ENCODE assay signal across 8 cellular contexts in genomic region chr3:58010562-58010961, GRCh38. TPM values are rescaled to one million over a fixed set of nuclear protein-coding genes. Genes with fewer than 3 reads are reported as not detected.
DNase-seq lines count a peak whose midpoint lies in the region; ATAC-seq and TF ChIP-seq lines count a peak whose summit lies in the region.

No MANE protein-coding gene starts in this region.

- H3K27me3 Mint-ChIP-seq in CD8-positive, alpha-beta memory T cell = no peaks in the 10 kb centered on the region

- H3K9me3 ChIP-seq in CD8-positive, alpha-beta memory T cell (ENCODE audit: low read length) = no peaks in the 10 kb centered on the region
- H3K9me3 ChIP-seq in fibroblast of lung (ENCODE audit: control insufficient read depth, insufficient read depth, low read depth, low read length) (no peaks in the 10 kb centered on the region), psoas muscle (no peaks in the 10 kb centered on the region)

- no peak overlapping the region for H2AFZ ChIP-seq in fibroblast of lung (ENCODE audit: low read length)

- peaks cover 31% of the 10 kb centered on the region for H3K4me1 ChIP-seq in CD8-positive, alpha-beta memory T cell (ENCODE audit: insufficient read depth, low read length)
- peaks cover 18% of the 10 kb centered on the region for H3K4me1 ChIP-seq in fibroblast of lung (ENCODE audit: control insufficient read depth, extremely low read depth, insufficient read depth, low read length)
- peaks cover 8% of the 10 kb centered on the region for H3K4me1 ChIP-seq in psoas muscle

- H3K4me3 Mint-ChIP-seq in CD8-positive, alpha-beta memory T cell = peak overlapping the region in 6 of 7 donors; percentile 11 to 90 (median 58)

- POLR2A ChIA-PET in CD8-positive, alpha-beta memory T cell (lab: Charles Lee) = no interaction called here
- POLR2A ChIA-PET in RWPE1 (lab: Yijun Ruan, JAX; ENCODE audit: low non-redundant PET) = no interaction called here

- peak in 1 of 5 donors; percentile 26 for DNase-seq in CD8-positive, alpha-beta memory T cell
- DNase-seq in RWPE1 (ENCODE audit: low spot score) = no peak
- DNase-seq in fibroblast of lung (ENCODE audit: low read depth in 2 of 2) = no peak
- no peak for DNase-seq in psoas muscle
- DNase-seq in NCI-H1092 treated with DMSO at 0.1 percent for 48 hours (lab: John Stamatoyannopoulos, UW) = no peak
- no peak for DNase-seq in SW480 (ENCODE audit: low spot score)
- no peak for DNase-seq in NCI-H345 treated with DMSO at 0.1 percent for 48 hours (lab: John Stamatoyannopoulos, UW; ENCODE audit: unreplicated experiment)

- 78 to 91% (median 78%) methylated on average over 5 of the region's 5 CpGs for WGBS in psoas muscle, 3 donors

- no peak overlapping the region for H3K27ac ChIP-seq in CD8-positive, alpha-beta memory T cell (ENCODE audit: low read depth, low read length)
- H3K27ac ChIP-seq in RWPE1 (peak overlapping the region; percentile 84), fibroblast of lung (ENCODE audit: insufficient read depth, low read length) (peak overlapping the region; percentile 6), psoas muscle (no peak overlapping the region)

- no peaks in the 10 kb centered on the region for H3K27me3 ChIP-seq in CD8-positive, alpha-beta memory T cell (ENCODE audit: insufficient read depth, low read length, poor library complexity, severe bottlenecking)
- H3K27me3 ChIP-seq in fibroblast of lung (ENCODE audit: control insufficient read depth, insufficient read depth, low read length) (no peaks in the 10 kb centered on the region), psoas muscle (ENCODE audit: insufficient read depth in 3 of 3, low read length in 2 of 3) (peaks cover 0 to 15% (median 4%) of the 10 kb centered on the region in 3 donors)

- TF ChIP-seq CTCF in RWPE1 (conservative IDR thresholded peaks at IDR 0.05; ENCODE audit: low read depth) (no peak), fibroblast of lung (conservative IDR thresholded peaks at IDR 0.05 in 1 of 2, IDR thresholded peaks at IDR 0.05 in 1 of 2; ENCODE audit: low read depth in 1 of 2, low read length in 2 of 2) (no peak), psoas muscle (IDR thresholded peaks at IDR 0.05) (no peak)

- H3K9me3 Mint-ChIP-seq in CD8-positive, alpha-beta memory T cell = no peaks in the 10 kb centered on the region

- H3K27ac Mint-ChIP-seq in CD8-positive, alpha-beta memory T cell = peak overlapping the region in 3 of 8 donors; percentile 29 to 73 (median 29)

- H3K4me2 ChIP-seq in fibroblast of lung (ENCODE audit: extremely low read depth, insufficient read depth, low read length) = peak overlapping the region; percentile 85

- peaks cover 0 to 3% (median 0%) of the 10 kb centered on the region in 3 donors for H3K36me3 Mint-ChIP-seq in CD8-positive, alpha-beta memory T cell

- CTCF ChIA-PET in CD8-positive, alpha-beta memory T cell (lab: Charles Lee) = interaction anchor here (1.1 kb wide), 1 partner anchor 167 kb away, joined by 3 read pairs; no protein-coding TSS in a partner anchor
- CTCF ChIA-PET in RWPE1 (lab: Yijun Ruan, JAX) = no interaction called here

- H4K20me1 ChIP-seq in fibroblast of lung (ENCODE audit: control insufficient read depth, extremely low read depth, insufficient read depth, low read length) = no peaks in the 10 kb centered on the region

- H3K4me1 Mint-ChIP-seq in CD8-positive, alpha-beta memory T cell = peaks cover 31 to 50% (median 32%) of the 10 kb centered on the region in 3 donors

- intact Hi-C loops in psoas muscle (cut with DNase I) = loop anchor here in 1 of 2 donors (10.0 kb wide), 1 partner anchor 284 kb away; no protein-coding TSS in a partner anchor

- no peak overlapping the region for H3K9ac ChIP-seq in fibroblast of lung (ENCODE audit: insufficient read depth, low read length)

- peaks cover 69% of the 10 kb centered on the region for H3K79me2 ChIP-seq in fibroblast of lung (ENCODE audit: control insufficient read depth, insufficient read depth, low read length)

- H3K36me3 ChIP-seq in CD8-positive, alpha-beta memory T cell (ENCODE audit: insufficient read depth, low read length) = no peaks in the 10 kb centered on the region
- H3K36me3 ChIP-seq in fibroblast of lung (ENCODE audit: control insufficient read depth, insufficient read depth, low read length) (no peaks in the 10 kb centered on the region), psoas muscle (ENCODE audit: insufficient read depth in 1 of 2, low read depth in 1 of 2) (no peaks in the 10 kb centered on the region)

- ATAC-seq in psoas muscle (no peak), HG03108 (IDR thresholded peaks at IDR 0.05; ENCODE audit: unreplicated experiment) (no peak)

- H3K4me3 ChIP-seq in CD8-positive, alpha-beta memory T cell (ENCODE audit: low read length) = no peak overlapping the region
- H3K4me3 ChIP-seq in fibroblast of lung (replicated peaks in 1 of 4; ENCODE audit: control extremely low read depth in 1 of 4, insufficient read depth in 1 of 4, low read depth in 3 of 4, low read length in 4 of 4) (peak overlapping the region; percentile 24 to 99 (median 92)), psoas muscle (peak overlapping the region; percentile 81)

RNA-seq across cellular contexts. Expression of gene FLNB, which starts 2.3 kb away (rescaled TPM):
- total RNA-seq in CD8-positive, alpha-beta memory T cell = 10 to 100 TPM; 11.5 to 12.8 TPM
- polyA plus RNA-seq in CD8-positive, alpha-beta memory T cell = 12.2 TPM
- total RNA-seq in fibroblast of lung = 51.6 and 81.7 TPM in 2 replicates
- polyA plus RNA-seq in fibroblast of lung = 47.9 and 105 TPM in 2 replicates
- 58.4 and 119 TPM in 2 replicates for polyA plus RNA-seq in fibroblast of lung (2012)
- 157 and 358 TPM in 2 replicates for polyA minus RNA-seq in fibroblast of lung (ENCODE audit: low replicate concordance)
- 10 to 100 TPM; 11.6 to 17.9 (median 15.4) TPM for total RNA-seq in psoas muscle
- 10 to 100 TPM in 2 of 3 donors, 1 to 10 TPM in 1; 6.4 to 14.7 (median 11.0) TPM for polyA plus RNA-seq in psoas muscle

Comparison
In these comparisons a context has a peak if more than half of its experiments do, and no peak if none do; other contexts are left out.
1. H3K27ac ChIP-seq: peak in RWPE1 (single experiment) and fibroblast of lung (single experiment); none in CD8-positive, alpha-beta memory T cell (single experiment) and psoas muscle (single experiment).